ENCODE assay signal across 12 cellular contexts in genomic region chr12:101859664-101860607, GRCh38. TPM values are rescaled to one million over a fixed set of nuclear protein-coding genes. Genes with fewer than 3 reads are reported as not detected.
DNase-seq lines count a peak whose midpoint lies in the region; ATAC-seq and TF ChIP-seq lines count a peak whose summit lies in the region.
"Had no signal": no experiment of that assay in that cellular context is flagged by ENCODE, and none has a peak within 500 bp of the region (broad histone marks: within the 10 kb centered on the region; RNA-seq: fewer than 3 reads in every experiment).

No MANE protein-coding gene starts in this region.

- DNase-seq in GM10266 (ENCODE audit: extremely low spot score), result peak; percentile 32
- DNase-seq in choroid plexus epithelial cell (ENCODE audit: low read depth), result peak; percentile 83
- DNase-seq in SK-N-DZ (ENCODE audit: low spot score), result no peak
- no peak for DNase-seq in NCI-H128 (lab: John Stamatoyannopoulos, UW; ENCODE audit: unreplicated experiment)
- no peak for DNase-seq in amygdala (lab: John Stamatoyannopoulos, UW)
- DNase-seq in NCI-H524 (lab: John Stamatoyannopoulos, UW), result no peak
- DNase-seq: amniotic stem cell, DMS153, NCI-H2029, T-helper 17 cell had no signal

- ATAC-seq in GM19438 (IDR thresholded peaks at IDR 0.05; ENCODE audit: low read depth, unreplicated experiment), result peak; percentile 31
- ATAC-seq in HG03095 (IDR thresholded peaks at IDR 0.05; ENCODE audit: unreplicated experiment), result peak; percentile 50
- ATAC-seq: T-helper 17 cell had no signal

- no peak overlapping the region for H3K4me3 ChIP-seq in choroid plexus epithelial cell (ENCODE audit: low read depth, low read length)

- no peak for TF ChIP-seq CTCF in GM10266 (IDR thresholded peaks at IDR 0.05; ENCODE audit: control insufficient read depth, insufficient read depth, low read depth, missing control alignments)
- no peak for TF ChIP-seq CTCF in choroid plexus epithelial cell (conservative IDR thresholded peaks at IDR 0.05; ENCODE audit: low read depth, low read length)

RNA-seq across cellular contexts. Expression of gene DRAM1, which starts 17.4 kb away (rescaled TPM):
- 0.16 TPM in 1 of 2 replicates, not detected in the other for polyA plus RNA-seq in SK-N-DZ (2014; cell fraction: cytosol; rRNA removed)
- 0.04 and 0.52 TPM in 2 replicates for polyA plus RNA-seq in SK-N-DZ (2014; cell fraction: nucleus; rRNA removed)

RNA-seq across cellular contexts. Expression of gene GNPTAB, which starts 29.2 kb away (rescaled TPM):
- 10.1 and 14.2 TPM in 2 replicates for polyA plus RNA-seq in SK-N-DZ (2014; cell fraction: cytosol; rRNA removed)
- polyA plus RNA-seq in SK-N-DZ (2014; cell fraction: nucleus; rRNA removed), result 8.1 and 13.5 TPM in 2 replicates

Comparison
In these comparisons a context has a peak if more than half of its experiments do, and no peak if none do; other contexts are left out.
1. DNase-seq: peak in GM10266 (single experiment) and choroid plexus epithelial cell (single experiment); none in SK-N-DZ (single experiment), NCI-H128 (single experiment), amygdala (0 of 56) and NCI-H524 (0 of 2).